ENCODE assay signal across 8 cellular contexts in genomic region chr22:22168190-22168940, GRCh38.
A peak's percentile ranks its signal among the peaks of the same experiment; 100 is the strongest.
DNase-seq lines count a peak whose midpoint lies in the region; ATAC-seq lines count a peak whose summit lies in the region.

No MANE protein-coding gene starts in this region.

- peak; percentile 58 for ATAC-seq in activated naive CD8-positive, alpha-beta T cell treated with anti-CD3 and anti-CD28 coated beads, Interleukin-2, amount 10 ng/mL, durations not matched to agents 7 days and 5 days (ENCODE audit: low read depth)
- peak; percentile 61 for ATAC-seq in memory B cell (ENCODE audit: low read depth)
- no peak for ATAC-seq in HG03159 (IDR thresholded peaks at IDR 0.05; ENCODE audit: unreplicated experiment)

- H3K36me3 ChIP-seq in HAP-1 (replicated peaks): no peaks in the 10 kb centered on the region

- H3K27me3 ChIP-seq in HAP-1 (ENCODE audit: low read depth): no peaks in the 10 kb centered on the region; the same call in 1 of the 2 replicates

- DNase-seq in DMS79 treated with DMSO at 0.1 percent for 48 hours (lab: John Stamatoyannopoulos, UW) (peak; percentile 13), DMS79 (lab: John Stamatoyannopoulos, UW) (no peak), HAP-1 (ENCODE audit: low spot score in 2 of 2) (peak; percentile 20 to 38), NCI-H187 treated with DMSO at 0.1 percent for 48 hours (lab: John Stamatoyannopoulos, UW) (peak; percentile 15), memory B cell (ENCODE audit: low spot score in 2 of 2) (peak; percentile 37 to 40), middle frontal gyrus (ENCODE audit: extremely low spot score, low spot score) (no peak)
- no peak for DNase-seq in activated naive CD8-positive, alpha-beta T cell treated with anti-CD3 and anti-CD28 coated beads, Interleukin-2, amount 10 ng/mL, durations not matched to agents 7 days and 5 days

- no peaks in the 10 kb centered on the region for H3K9me3 ChIP-seq in HAP-1

- H3K4me3 ChIP-seq in HAP-1: no peak overlapping the region

- in situ Hi-C loops in HAP-1 (cut with MboI; ENCODE audit: low sequenced_read_pairs): no loop called here

- H3K4me1 ChIP-seq in HAP-1: no peaks in the 10 kb centered on the region

- POLR2A ChIA-PET in activated naive CD8-positive, alpha-beta T cell treated with anti-CD3 and anti-CD28 coated beads, Interleukin-2, amount 10 ng/mL, durations not matched to agents 7 days and 5 days (lab: Charles Lee): no interaction called here

- H3K27ac Mint-ChIP-seq in activated naive CD8-positive, alpha-beta T cell treated with anti-CD3 and anti-CD28 coated beads, Interleukin-2, amount 10 ng/mL, durations not matched to agents 7 days and 5 days: peak overlapping the region; percentile 73
- peak overlapping the region; percentile 99 for H3K27ac Mint-ChIP-seq in memory B cell

- H3K4me3 Mint-ChIP-seq in activated naive CD8-positive, alpha-beta T cell treated with anti-CD3 and anti-CD28 coated beads, Interleukin-2, amount 10 ng/mL, durations not matched to agents 7 days and 5 days: peak overlapping the region; percentile 72
- H3K4me3 Mint-ChIP-seq in memory B cell: peak overlapping the region; percentile 85

- H3K9me3 Mint-ChIP-seq in activated naive CD8-positive, alpha-beta T cell treated with anti-CD3 and anti-CD28 coated beads, Interleukin-2, amount 10 ng/mL, durations not matched to agents 7 days and 5 days: no peaks in the 10 kb centered on the region
- no peaks in the 10 kb centered on the region for H3K9me3 Mint-ChIP-seq in memory B cell

- H3K36me3 Mint-ChIP-seq in activated naive CD8-positive, alpha-beta T cell treated with anti-CD3 and anti-CD28 coated beads, Interleukin-2, amount 10 ng/mL, durations not matched to agents 7 days and 5 days: no peaks in the 10 kb centered on the region
- H3K36me3 Mint-ChIP-seq in memory B cell: no peaks in the 10 kb centered on the region

- peaks cover 12% of the 10 kb centered on the region for H3K4me1 Mint-ChIP-seq in activated naive CD8-positive, alpha-beta T cell treated with anti-CD3 and anti-CD28 coated beads, Interleukin-2, amount 10 ng/mL, durations not matched to agents 7 days and 5 days
- H3K4me1 Mint-ChIP-seq in memory B cell: peaks cover 56% of the 10 kb centered on the region

- peaks cover 12% of the 10 kb centered on the region for H3K27me3 Mint-ChIP-seq in activated naive CD8-positive, alpha-beta T cell treated with anti-CD3 and anti-CD28 coated beads, Interleukin-2, amount 10 ng/mL, durations not matched to agents 7 days and 5 days
- H3K27me3 Mint-ChIP-seq in memory B cell: no peaks in the 10 kb centered on the region

Comparison
In these comparisons a context has a peak if more than half of its experiments do, and no peak if none do; other contexts are left out.
1. DNase-seq: peak in DMS79 treated with DMSO at 0.1 percent for 48 hours (single experiment), HAP-1 (2 of 2), NCI-H187 treated with DMSO at 0.1 percent for 48 hours (single experiment) and memory B cell (2 of 2); none in DMS79 (single experiment), activated naive CD8-positive, alpha-beta T cell treated with anti-CD3 and anti-CD28 coated beads, Interleukin-2, amount 10 ng/mL, durations not matched to agents 7 days and 5 days (single experiment) and middle frontal gyrus (single experiment).